ENCODE assay signal across 27 cellular contexts in the genomic region with DNA sequence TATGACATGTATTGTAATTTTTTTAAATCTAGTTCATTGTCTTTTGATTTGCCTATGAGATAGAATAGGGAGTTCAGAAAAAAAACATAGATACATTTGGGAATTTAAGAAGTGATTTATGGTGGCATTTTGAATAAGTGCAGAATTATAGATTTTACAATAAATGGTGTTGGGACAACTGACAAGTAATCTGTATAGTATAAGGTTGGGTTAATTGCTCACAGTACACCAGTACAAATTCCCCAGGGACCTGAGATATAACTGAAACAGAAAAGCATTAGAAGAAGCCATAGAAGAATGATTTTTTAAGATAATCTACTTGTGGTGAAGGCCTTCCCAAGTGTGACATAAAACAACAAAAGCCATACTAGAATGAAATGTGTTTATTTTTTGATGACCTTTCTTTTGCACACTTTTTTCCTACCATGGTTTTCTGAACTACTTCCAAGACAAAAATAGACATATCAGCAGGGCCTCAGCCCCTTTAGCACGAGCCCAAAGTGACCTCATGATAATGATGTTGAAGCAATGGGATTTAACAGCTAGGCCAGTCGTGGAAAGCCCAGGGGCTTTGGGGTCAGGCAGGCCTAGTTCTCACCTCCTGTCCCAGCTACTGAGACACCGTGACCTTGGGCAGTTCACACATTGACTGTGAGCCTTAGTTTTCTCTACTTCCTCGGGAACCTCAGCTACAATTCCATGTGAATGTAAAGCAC.
"Had no signal": no experiment of that assay in that cellular context is flagged by ENCODE, and none has a peak within 500 bp of the region (broad histone marks: within the 10 kb centered on the region; RNA-seq: fewer than 3 reads in every experiment).

No MANE protein-coding gene starts in this region.

- ATAC-seq: activated naive CD4-positive, alpha-beta T cell treated with anti-CD3 and anti-CD28 coated beads, Interleukin-2, amount 50 U/mL, for 72 hours; activated T-helper 17 cell treated with anti-CD3 and anti-CD28 coated beads, Interleukin-2, amount 50 U/mL, for 72 hours; gastroesophageal sphincter; left lobe of liver; lower lobe of right lung; mucosa of descending colon; stimulated activated naive CD8-positive, alpha-beta T cell treated with anti-CD3 and anti-CD28 coated beads, Interleukin-15, Interleukin-2, amounts not matched to agents 100 U/mL and 50 U/mL, for 24 hours had no signal

- H3K27me3 ChIP-seq: gastroesophageal sphincter, tibial artery had no signal

- H3K4me1 Mint-ChIP-seq: activated T-helper 17 cell treated with anti-CD3 and anti-CD28 coated beads, Interleukin-2, amount 50 U/mL, for 72 hours; naive B cell had no signal

- H3K36me3 Mint-ChIP-seq: activated naive CD4-positive, alpha-beta T cell treated with anti-CD3 and anti-CD28 coated beads, Interleukin-2, amount 50 U/mL, for 72 hours; naive B cell had no signal

- H3K9me3 ChIP-seq: gastroesophageal sphincter, lower lobe of right lung, mucosa of descending colon, tibial artery had no signal

- H3K4me3 ChIP-seq: gastroesophageal sphincter, lower lobe of right lung, mucosa of descending colon, tibial artery had no signal

- H3K27me3 Mint-ChIP-seq: activated T-cell treated with anti-CD3 and anti-CD28 coated beads, Interleukin-2, amount 50 U/mL, for 24 hours; activated T-helper 17 cell treated with anti-CD3 and anti-CD28 coated beads, Interleukin-2, amount 50 U/mL, for 72 hours; naive B cell had no signal

- H3K4me3 Mint-ChIP-seq: activated T-cell treated with anti-CD3 and anti-CD28 coated beads, Interleukin-2, amount 50 U/mL, for 24 hours; activated T-helper 17 cell treated with anti-CD3 and anti-CD28 coated beads, Interleukin-2, amount 50 U/mL, for 72 hours; brain; immature natural killer cell; naive B cell had no signal

- H3K4me1 ChIP-seq: lower lobe of right lung, tibial artery had no signal

- H3K9me3 Mint-ChIP-seq: activated T-cell treated with anti-CD3 and anti-CD28 coated beads, Interleukin-2, amount 50 U/mL, for 24 hours; activated T-helper 17 cell treated with anti-CD3 and anti-CD28 coated beads, Interleukin-2, amount 50 U/mL, for 72 hours; brain had no signal

- H3K36me3 ChIP-seq: gastroesophageal sphincter, lower lobe of right lung, tibial artery had no signal

- H3K27ac Mint-ChIP-seq: activated naive CD4-positive, alpha-beta T cell treated with anti-CD3 and anti-CD28 coated beads, Interleukin-2, amount 50 U/mL, for 72 hours; activated T-cell treated with anti-CD3 and anti-CD28 coated beads, Interleukin-2, amount 50 U/mL, for 24 hours; activated T-helper 17 cell treated with anti-CD3 and anti-CD28 coated beads, Interleukin-2, amount 50 U/mL, for 72 hours; naive B cell had no signal

- H3K27ac ChIP-seq: gastroesophageal sphincter, lower lobe of right lung, parathyroid adenoma, tibial artery had no signal

- DNase-seq: activated CD4-positive, alpha-beta T cell treated with anti-CD3 and anti-CD28 coated beads for 1 hour; activated CD8-positive, alpha-beta memory T cell treated with anti-CD3 and anti-CD28 coated beads for 24 hours; activated CD8-positive, alpha-beta memory T cell treated with anti-CD3 and anti-CD28 coated beads, Interleukin-2, amount 50 U/mL, for 4 hours; activated T-cell treated with anti-CD3 and anti-CD28 coated beads, Interleukin-2, amount 50 U/mL, for 24 hours; aorta; caudate nucleus; dermis blood vessel endothelial cell; effector CD8-positive, alpha-beta T cell; immature natural killer cell; lower lobe of right lung; mesendoderm; mucosa of descending colon; naive B cell; nucleus accumbens; stimulated activated CD4-positive, alpha-beta T cell treated with anti-CD3 and anti-CD28 coated beads, Interleukin-12 subunit alpha, Interleukin-12 subunit beta, amount 100 ng/mL, for 4 hours; stimulated activated CD4-positive, alpha-beta T cell treated with anti-CD3 and anti-CD28 coated beads, Interleukin-4, amount 100 ng/mL, for 4 hours; stimulated activated naive CD8-positive, alpha-beta T cell treated with anti-CD3 and anti-CD28 coated beads, Interleukin-15, Interleukin-2, amounts not matched to agents 100 U/mL and 50 U/mL, for 24 hours; substantia nigra; T-helper 1 cell; T-helper 9 cell; tibial artery had no signal
